Comparison of ENCODE assay signal across 1 cellular context in the genomic region with DNA sequence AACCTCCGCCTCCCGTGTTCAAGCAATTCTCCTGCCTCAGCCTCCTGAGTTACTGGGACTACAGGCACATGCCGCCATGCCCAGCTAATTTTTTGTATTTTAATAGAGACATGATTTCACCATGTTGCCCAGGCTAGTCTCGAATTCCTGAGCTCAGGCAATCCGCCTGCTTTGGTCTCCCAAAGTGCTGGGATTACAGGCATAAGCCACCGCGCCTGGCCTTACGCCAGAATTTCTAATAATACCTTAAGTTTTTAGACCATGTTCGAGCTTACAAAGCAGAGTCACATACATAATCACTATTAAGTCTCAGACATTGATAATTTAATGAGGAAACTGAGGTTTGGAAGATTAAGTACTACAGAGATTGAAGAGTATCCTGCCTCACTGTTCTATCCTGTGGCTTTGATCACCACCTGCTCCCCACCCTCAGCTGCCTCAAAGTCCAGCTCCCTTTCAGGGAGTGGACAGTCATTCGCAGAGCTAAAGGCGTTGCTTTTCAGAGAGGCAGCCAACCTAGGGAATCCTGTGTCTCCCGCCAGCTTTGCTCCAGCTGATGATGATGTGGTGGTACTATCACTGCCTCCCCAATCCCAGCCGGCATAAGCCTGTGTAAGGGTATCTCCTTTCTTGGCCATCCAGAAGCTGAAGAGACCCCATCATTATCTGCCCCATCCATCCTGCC.
TF ChIP-seq lines count a peak whose summit lies in the region.

No MANE protein-coding gene starts in this region.

TF ChIP-seq in IMR-90, 13 proteins besides CTCF, POLR2A, EP300 and RAD21:
- TF ChIP-seq BHLHE40 (IDR thresholded peaks at IDR 0.05; ENCODE audit: low read depth, low read length) (no peak), NFE2L2 (IDR thresholded peaks at IDR 0.05; ENCODE audit: low read depth, low read length) (no peak), FOS (IDR thresholded peaks at IDR 0.05; ENCODE audit: low read depth, low read length) (no peak), MXI1 (IDR thresholded peaks at IDR 0.05; ENCODE audit: borderline replicate concordance, low read depth, low read length) (no peak), RCOR1 (IDR thresholded peaks at IDR 0.05; ENCODE audit: insufficient replicate concordance, low read length) (no peak), RFX5 (IDR thresholded peaks at IDR 0.05; ENCODE audit: low read depth, low read length) (no peak), MAZ (IDR thresholded peaks at IDR 0.05; ENCODE audit: borderline replicate concordance, low read depth, low read length) (no peak), MAFK (IDR thresholded peaks at IDR 0.05; ENCODE audit: low read depth, low read length) (no peak), CEBPB (IDR thresholded peaks at IDR 0.05; ENCODE audit: low read depth, low read length) (no peak), SMC3 (IDR thresholded peaks at IDR 0.05; ENCODE audit: low read depth, low read length) (no peak), CHD1 (IDR thresholded peaks at IDR 0.05; ENCODE audit: low read depth, low read length) (no peak)
- TF ChIP-seq, protein P1, sequence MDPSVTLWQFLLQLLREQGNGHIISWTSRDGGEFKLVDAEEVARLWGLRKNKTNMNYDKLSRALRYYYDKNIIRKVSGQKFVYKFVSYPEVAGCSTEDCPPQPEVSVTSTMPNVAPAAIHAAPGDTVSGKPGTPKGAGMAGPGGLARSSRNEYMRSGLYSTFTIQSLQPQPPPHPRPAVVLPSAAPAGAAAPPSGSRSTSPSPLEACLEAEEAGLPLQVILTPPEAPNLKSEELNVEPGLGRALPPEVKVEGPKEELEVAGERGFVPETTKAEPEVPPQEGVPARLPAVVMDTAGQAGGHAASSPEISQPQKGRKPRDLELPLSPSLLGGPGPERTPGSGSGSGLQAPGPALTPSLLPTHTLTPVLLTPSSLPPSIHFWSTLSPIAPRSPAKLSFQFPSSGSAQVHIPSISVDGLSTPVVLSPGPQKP (IDR thresholded peaks at IDR 0.05; ENCODE audit: borderline replicate concordance, low read depth, low read length) = no peak
- TF ChIP-seq, protein P2, sequence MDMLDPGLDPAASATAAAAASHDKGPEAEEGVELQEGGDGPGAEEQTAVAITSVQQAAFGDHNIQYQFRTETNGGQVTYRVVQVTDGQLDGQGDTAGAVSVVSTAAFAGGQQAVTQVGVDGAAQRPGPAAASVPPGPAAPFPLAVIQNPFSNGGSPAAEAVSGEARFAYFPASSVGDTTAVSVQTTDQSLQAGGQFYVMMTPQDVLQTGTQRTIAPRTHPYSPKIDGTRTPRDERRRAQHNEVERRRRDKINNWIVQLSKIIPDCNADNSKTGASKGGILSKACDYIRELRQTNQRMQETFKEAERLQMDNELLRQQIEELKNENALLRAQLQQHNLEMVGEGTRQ (IDR thresholded peaks at IDR 0.05; ENCODE audit: low read depth, low read length) = no peak
